ENCODE assay signal across 25 cellular contexts in genomic region chr4:23906839-23907238, GRCh38. TPM values are rescaled to one million over a fixed set of nuclear protein-coding genes. Genes with fewer than 3 reads are reported as not detected.
"Had no signal": no experiment of that assay in that cellular context is flagged by ENCODE, and none has a peak within 500 bp of the region (broad histone marks: within the 10 kb centered on the region; RNA-seq: fewer than 3 reads in every experiment).

No MANE protein-coding gene starts in this region.

- FAIRE-seq: pancreas, small intestine, urothelium cell line had no signal

- DNase-seq: islet precursor cell; left lung; lower lobe of right lung; mammary epithelial cell; mesenchymal stem cell; naive thymus-derived CD8-positive, alpha-beta T cell; nucleus accumbens; pancreas; posterior cingulate gyrus; retina; right cardiac atrium; sigmoid colon; small intestine; spleen; stimulated activated CD4-positive, alpha-beta T cell treated with anti-CD3 and anti-CD28 coated beads, Interleukin-4, amount 100 ng/mL, for 24 hours; stimulated activated naive CD4-positive, alpha-beta T cell; tibial artery; trophoblast cell; upper lobe of right lung had no signal

- H3K36me3 ChIP-seq: left lung, lower lobe of right lung, pancreas, prostate gland, sigmoid colon, spleen, suprapubic skin, thoracic aorta, tibial artery, upper lobe of right lung had no signal

- H3K4me2 ChIP-seq: hepatocyte had no signal

- H3K27me3 ChIP-seq: hepatocyte, left lung, pancreas, sigmoid colon, spleen, suprapubic skin, tibial artery, upper lobe of right lung had no signal

- ATAC-seq: left lung; lower lobe of right lung; naive thymus-derived CD8-positive, alpha-beta T cell; pancreas; right cardiac atrium; stimulated activated effector memory CD8-positive, alpha-beta T cell treated with anti-CD3 and anti-CD28 coated beads, Interleukin-12 subunit alpha, Interleukin-12 subunit beta, amount 100 ng/mL, for 72 hours; upper lobe of right lung had no signal

- H3K4me3 ChIP-seq: hepatocyte, left lung, lower lobe of right lung, pancreas, prostate gland, sigmoid colon, spleen, suprapubic skin, thoracic aorta, tibial artery, upper lobe of right lung had no signal

- H3K4me1 ChIP-seq: left lung, lower lobe of right lung, pancreas, prostate gland, sigmoid colon, spleen, tibial artery, upper lobe of right lung had no signal

- H2AFZ ChIP-seq: hepatocyte had no signal

- H3K27ac ChIP-seq: hepatocyte, left lung, lower lobe of right lung, pancreas, prostate gland, sigmoid colon, spleen, suprapubic skin, thoracic aorta, tibial artery, upper lobe of right lung had no signal

- H3K79me2 ChIP-seq: hepatocyte had no signal

- H3K9me3 ChIP-seq: left lung, lower lobe of right lung, pancreas, prostate gland, sigmoid colon, spleen, suprapubic skin, thoracic aorta, tibial artery, upper lobe of right lung had no signal

RNA-seq across cellular contexts. Expression of gene PPARGC1A, which starts 17.0 kb away (rescaled TPM):
- total RNA-seq: naive thymus-derived CD8-positive, alpha-beta T cell had no signal
